ENCODE assay signal across 17 cellular contexts in the genomic region with DNA sequence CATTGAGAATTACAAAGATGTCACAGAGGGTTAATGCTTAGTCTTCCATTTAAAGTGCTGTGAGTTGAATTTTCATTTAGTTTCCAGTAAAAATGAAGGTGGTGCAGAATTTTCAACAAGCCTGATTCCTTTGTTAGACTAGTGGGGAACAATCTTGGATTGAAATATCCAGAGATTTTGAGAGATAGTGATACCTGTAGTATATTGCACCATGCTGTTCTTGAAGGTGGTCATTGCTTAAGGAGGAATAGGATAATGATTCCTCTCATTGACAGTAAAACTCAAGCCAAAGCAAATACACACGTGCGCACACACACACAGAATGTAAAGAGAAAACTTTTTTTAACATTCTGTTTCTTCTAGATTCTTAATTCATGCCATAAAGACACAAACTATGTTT. TPM values are rescaled to one million over a fixed set of nuclear protein-coding genes. Genes with fewer than 3 reads are reported as not detected.
DNase-seq lines count a peak whose midpoint lies in the region; ATAC-seq and TF ChIP-seq lines count a peak whose summit lies in the region.
"Had no signal": no experiment of that assay in that cellular context is flagged by ENCODE, and none has a peak within 500 bp of the region (broad histone marks: within the 10 kb centered on the region; RNA-seq: fewer than 3 reads in every experiment).

No MANE protein-coding gene starts in this region.

- H3K27me3 ChIP-seq in BE2C (no peaks in the 10 kb centered on the region), dorsolateral prefrontal cortex (peaks cover 0 to 17% (median 0%) of the 10 kb centered on the region in 45 donors), lower lobe of right lung (ENCODE audit: low read depth) (peaks cover 31% of the 10 kb centered on the region), esophagus squamous epithelium (peaks cover 0 to 33% (median 13%) of the 10 kb centered on the region in 4 donors)

- TF ChIP-seq CTCF in BE2C (IDR thresholded peaks at IDR 0.05; ENCODE audit: low read depth, low read length) (no peak), dorsolateral prefrontal cortex (IDR thresholded peaks at IDR 0.05 in 54 of 56, conservative IDR thresholded peaks at IDR 0.05 in 2 of 56; ENCODE audit: low read depth in 1 of 56, partially characterized antibody in 56 of 56) (peak in 2 of 56 donors; percentile 6 to 18), lower lobe of right lung (IDR thresholded peaks at IDR 0.05) (no peak), progenitor cell of endocrine pancreas (IDR thresholded peaks at IDR 0.05; ENCODE audit: unreplicated experiment) (no peak), esophagus squamous epithelium (IDR thresholded peaks at IDR 0.05) (no peak)

- H3K4me3 Mint-ChIP-seq in progenitor cell of endocrine pancreas (ENCODE audit: low read depth), result peak overlapping the region; percentile 52
- H3K4me3 Mint-ChIP-seq: CD4-positive, alpha-beta T cell had no signal

- H3K9me3 Mint-ChIP-seq in progenitor cell of endocrine pancreas (ENCODE audit: low read depth), result no peaks in the 10 kb centered on the region
- H3K9me3 Mint-ChIP-seq: CD4-positive, alpha-beta T cell had no signal

- no peaks in the 10 kb centered on the region; the same call in 1 of the 2 replicates for H3K4me1 ChIP-seq in BE2C
- peaks cover 10% of the 10 kb centered on the region for H3K4me1 ChIP-seq in lower lobe of right lung
- peaks cover 0 to 23% (median 3%) of the 10 kb centered on the region in 3 donors for H3K4me1 ChIP-seq in esophagus squamous epithelium

- H3K27me3 Mint-ChIP-seq in progenitor cell of endocrine pancreas, result peaks cover 23% of the 10 kb centered on the region

- H3K9me3 ChIP-seq in BE2C (peaks cover 5% of the 10 kb centered on the region; the same call in 1 of the 2 replicates), lower lobe of right lung (no peaks in the 10 kb centered on the region), esophagus squamous epithelium (peaks cover 0 to 16% (median 13%) of the 10 kb centered on the region in 3 donors)

- intact Hi-C loops in dorsolateral prefrontal cortex (cut with DNase I), result no loop called here
- intact Hi-C loops in lower lobe of right lung (cut with DNase I), result no loop called here
- intact Hi-C loops in esophagus squamous epithelium (cut with DNase I), result no loop called here

- H3K27ac ChIP-seq in dorsolateral prefrontal cortex (peak overlapping the region in 37 of 59 donors; percentile 0 to 95 (median 53)), lower lobe of right lung (no peak overlapping the region), esophagus squamous epithelium (no peak overlapping the region)

- 59 to 66% methylated on average over 2 of the region's 2 CpGs for WGBS in esophagus squamous epithelium, 2 donors

- H3K4me3 ChIP-seq in BE2C (ENCODE audit: low read depth, low read length) (peak overlapping the region; percentile 64), dorsolateral prefrontal cortex (peak overlapping the region; percentile 50 to 87 (median 72)), lower lobe of right lung (peak overlapping the region; percentile 62), esophagus squamous epithelium (no peak overlapping the region)

- H3K36me3 Mint-ChIP-seq in progenitor cell of endocrine pancreas (ENCODE audit: insufficient read depth), result peaks cover 6% of the 10 kb centered on the region

- H3K4me1 Mint-ChIP-seq in progenitor cell of endocrine pancreas (ENCODE audit: low read depth), result peaks cover 18% of the 10 kb centered on the region

- ATAC-seq in lower lobe of right lung, result no peak

- no peak overlapping the region for H3K27ac Mint-ChIP-seq in progenitor cell of endocrine pancreas
- H3K27ac Mint-ChIP-seq: CD4-positive, alpha-beta T cell had no signal

- no peak for DNase-seq in BE2C
- DNase-seq in dorsolateral prefrontal cortex, result no peak
- no peak for DNase-seq in lower lobe of right lung
- DNase-seq in progenitor cell of endocrine pancreas (ENCODE audit: low spot score, unreplicated experiment), result no peak
- DNase-seq in esophagus squamous epithelium (lab: John Stamatoyannopoulos, UW), result no peak
- DNase-seq in activated CD4-positive, alpha-beta T cell treated with anti-CD3 and anti-CD28 coated beads, Interleukin-2, amount 50 U/mL, for 48 hours, result no peak
- no peak for DNase-seq in stimulated activated CD4-positive, alpha-beta T cell treated with anti-CD3 and anti-CD28 coated beads, Interleukin-4, amount 100 ng/mL, for 4 hours
- DNase-seq in ureter (ENCODE audit: low spot score), result no peak
- DNase-seq: ACHN; CD4-positive, alpha-beta T cell; DMS79 treated with DMSO at 0.1 percent for 48 hours; H7; Karpas-422; MM.1S; NCI-H1105; NCI-H2029; NCI-H510A treated with DMSO at 0.1 percent for 48 hours had no signal

- H3K36me3 ChIP-seq in BE2C (peaks cover 13% of the 10 kb centered on the region; the same call in 1 of the 2 replicates), lower lobe of right lung (no peaks in the 10 kb centered on the region), esophagus squamous epithelium (no peaks in the 10 kb centered on the region)

- TF ChIP-seq POLR2A in esophagus squamous epithelium (IDR thresholded peaks at IDR 0.05), result no peak

RNA-seq across cellular contexts. Expression of a gene that starts 5.3 kb away (rescaled TPM):
- 7.1 TPM for polyA plus RNA-seq in BE2C (2012; ENCODE audit: insufficient read depth, insufficient read length, low read depth)
- total RNA-seq in dorsolateral prefrontal cortex, result 10 to 100 TPM; 20.6 to 70.5 (median 42.4) TPM
- total RNA-seq in lower lobe of right lung, result 40.9 TPM
- 17.5 and 18.9 TPM in 2 replicates for total RNA-seq in progenitor cell of endocrine pancreas
- total RNA-seq in esophagus squamous epithelium, result 1 to 10 TPM in 3 of 4 donors, under 1 TPM in 1; 0.83 to 3.8 (median 1.7) TPM
- total RNA-seq in ureter, result 8.1 TPM

Comparison
In these comparisons a context has a peak if more than half of its experiments do, and no peak if none do; other contexts are left out.
1. H3K4me3 ChIP-seq: peak in BE2C (single experiment), dorsolateral prefrontal cortex (59 of 59) and lower lobe of right lung (single experiment); none in esophagus squamous epithelium (0 of 4).
2. H3K27ac ChIP-seq: peak in dorsolateral prefrontal cortex (37 of 59); none in lower lobe of right lung (single experiment) and esophagus squamous epithelium (0 of 4).